1 cellular context compared by ENCODE assay signal in genomic region chr4:77917075-77917474, GRCh38.
TF ChIP-seq lines count a peak whose summit lies in the region.

No MANE protein-coding gene starts in this region.

TF ChIP-seq in GM23338, 12 proteins besides CTCF, POLR2A, EP300 and RAD21 (continued from another document):
- TF ChIP-seq ZNF462 (CRISPR knock-in tag; IDR thresholded peaks at IDR 0.05) (no peak), CREB1 (CRISPR knock-in tag; IDR thresholded peaks at IDR 0.05; ENCODE audit: low read depth) (no peak), EZH2 (IDR thresholded peaks at IDR 0.05; ENCODE audit: low read depth, unreplicated experiment) (no peak), EZH2phosphoT487 (IDR thresholded peaks at IDR 0.05; ENCODE audit: unreplicated experiment) (no peak), STAT1 (IDR thresholded peaks at IDR 0.05; ENCODE audit: unreplicated experiment) (no peak), JUNB (IDR thresholded peaks at IDR 0.05; ENCODE audit: unreplicated experiment) (no peak), POLR2AphosphoS5 (IDR thresholded peaks at IDR 0.05; ENCODE audit: low read depth) (no peak), ZNF331 (CRISPR knock-in tag; IDR thresholded peaks at IDR 0.05; ENCODE audit: low read depth) (no peak), ZNF114 (CRISPR knock-in tag; IDR thresholded peaks at IDR 0.05) (no peak)
TF ChIP-seq in GM23338: peak in this region for 0.
